9 cellular contexts compared by ENCODE assay signal in genomic region chr2:138732651-138733050, GRCh38. TPM values are rescaled to one million over a fixed set of nuclear protein-coding genes. Genes with fewer than 3 reads are reported as not detected.
"Had no signal": no experiment of that assay in that cellular context is flagged by ENCODE, and none has a peak within 500 bp of the region (broad histone marks: within the 10 kb centered on the region; RNA-seq: fewer than 3 reads in every experiment).

No MANE protein-coding gene starts in this region.

- DNase-seq: GDM1, GF-D8 had no signal

- FAIRE-seq: G401.6, GM12878, GM12891, GM12892, GM18507, GM19239 had no signal

- ATAC-seq: GM12878 had no signal

- H3K4me3 ChIP-seq: GM12878 had no signal

RNA-seq across cellular contexts. Expression of gene NXPH2, which starts 47.5 kb away (rescaled TPM):
- total RNA-seq: G401, GM12878 had no signal
- polyA plus RNA-seq: GM12878 had no signal
